ENCODE assay signal across 18 cellular contexts in the genomic region with DNA sequence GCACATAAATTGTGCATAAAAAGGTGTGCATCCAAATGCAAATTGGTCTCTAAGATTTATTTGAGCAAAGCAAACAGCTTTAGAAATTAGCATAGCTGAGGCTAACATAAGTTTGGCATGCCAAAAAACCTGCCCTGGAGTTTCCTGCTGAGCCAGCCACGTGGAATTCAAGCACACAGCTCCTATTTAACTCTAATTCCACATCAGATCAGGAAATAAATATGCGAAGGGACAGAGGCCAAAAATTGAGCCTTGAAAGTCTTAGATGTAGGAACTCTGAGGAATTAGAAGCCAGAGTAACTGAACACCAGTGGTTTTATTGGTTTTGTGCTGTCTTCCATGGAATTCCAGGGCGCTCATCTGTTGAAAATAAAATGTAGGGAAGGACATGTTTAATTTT. TPM values are rescaled to one million over a fixed set of nuclear protein-coding genes. Genes with fewer than 3 reads are reported as not detected.
DNase-seq lines count a peak whose midpoint lies in the region; ATAC-seq and TF ChIP-seq lines count a peak whose summit lies in the region.
"Had no signal": no experiment of that assay in that cellular context is flagged by ENCODE, and none has a peak within 500 bp of the region (broad histone marks: within the 10 kb centered on the region; RNA-seq: fewer than 3 reads in every experiment).

No MANE protein-coding gene starts in this region.

- H3K4me3 Mint-ChIP-seq in Calu3 (ENCODE audit: low read depth, unreplicated experiment) (no peak overlapping the region), nephron (no peak overlapping the region)
- H3K4me3 Mint-ChIP-seq in activated CD4-positive, alpha-beta T cell treated with anti-CD3 and anti-CD28 coated beads for 36 hours = no peak overlapping the region
- H3K4me3 Mint-ChIP-seq: activated T-helper 17 cell treated with anti-CD3 and anti-CD28 coated beads, Interleukin-2, amount 50 U/mL, for 72 hours; neural crest cell had no signal

- no peaks in the 10 kb centered on the region for H3K36me3 ChIP-seq in suprapubic skin
- H3K36me3 ChIP-seq: colonic mucosa had no signal

- H3K9me3 ChIP-seq in suprapubic skin = no peaks in the 10 kb centered on the region
- H3K9me3 ChIP-seq: colonic mucosa, vagina had no signal

- no peaks in the 10 kb centered on the region for H3K4me1 ChIP-seq in suprapubic skin
- H3K4me1 ChIP-seq: colonic mucosa, vagina had no signal

- POLR2A ChIA-PET in activated CD4-positive, alpha-beta T cell treated with anti-CD3 and anti-CD28 coated beads for 36 hours (lab: Charles Lee) = no interaction called here

- no peaks in the 10 kb centered on the region for H3K27me3 ChIP-seq in suprapubic skin
- H3K27me3 ChIP-seq: colonic mucosa, vagina had no signal

- BruUV-seq in Calu3 (replicated peaks; lab: Mats Ljungman, UMichigan) = no TSS peak

- 56% methylated on average over 3 of the region's 3 CpGs for WGBS in suprapubic skin

- no peak overlapping the region for H3K4me3 ChIP-seq in suprapubic skin
- H3K4me3 ChIP-seq: colonic mucosa, vagina had no signal

- no peaks in the 10 kb centered on the region for H3K9me3 Mint-ChIP-seq in Calu3 (ENCODE audit: low read depth, unreplicated experiment)
- H3K9me3 Mint-ChIP-seq in nephron = peaks cover 9% of the 10 kb centered on the region
- H3K9me3 Mint-ChIP-seq in activated CD4-positive, alpha-beta T cell treated with anti-CD3 and anti-CD28 coated beads for 36 hours (ENCODE audit: low read depth) = no peaks in the 10 kb centered on the region
- H3K9me3 Mint-ChIP-seq: activated T-helper 17 cell treated with anti-CD3 and anti-CD28 coated beads, Interleukin-2, amount 50 U/mL, for 72 hours had no signal

- ATAC-seq in activated CD4-positive, alpha-beta T cell treated with anti-CD3 and anti-CD28 coated beads for 36 hours = no peak
- ATAC-seq: activated CD4-positive, CD25-positive, alpha-beta regulatory T cell treated with anti-CD3 and anti-CD28 coated beads, Interleukin-2, amount 50 U/mL, for 24 hours; activated T-helper 17 cell treated with anti-CD3 and anti-CD28 coated beads, Interleukin-2, amount 50 U/mL, for 72 hours; right cardiac atrium had no signal

- H3K36me3 Mint-ChIP-seq in Calu3 (ENCODE audit: insufficient read depth, unreplicated experiment) (no peaks in the 10 kb centered on the region), nephron (ENCODE audit: low read depth) (peaks cover 51% of the 10 kb centered on the region)
- H3K36me3 Mint-ChIP-seq in activated CD4-positive, alpha-beta T cell treated with anti-CD3 and anti-CD28 coated beads for 36 hours (ENCODE audit: low read depth) = no peaks in the 10 kb centered on the region

- no peak for TF ChIP-seq EP300 in suprapubic skin (IDR thresholded peaks at IDR 0.05)

- no peak for TF ChIP-seq POLR2A in suprapubic skin (IDR thresholded peaks at IDR 0.05)

- intact Hi-C loops in Calu3 (cut with micrococcal nuclease; ENCODE audit: unreplicated experiment) = no loop called here
- intact Hi-C loops in activated CD4-positive, alpha-beta T cell treated with anti-CD3 and anti-CD28 coated beads for 36 hours (cut with DNase I, micrococcal nuclease) = no loop called here

- no peaks in the 10 kb centered on the region for H3K27me3 Mint-ChIP-seq in Calu3 (ENCODE audit: unreplicated experiment)
- H3K27me3 Mint-ChIP-seq in nephron (ENCODE audit: low read depth) = no peaks in the 10 kb centered on the region
- peaks cover 3% of the 10 kb centered on the region for H3K27me3 Mint-ChIP-seq in activated CD4-positive, alpha-beta T cell treated with anti-CD3 and anti-CD28 coated beads for 36 hours

- H3K4me1 Mint-ChIP-seq in Calu3 (ENCODE audit: low read depth, unreplicated experiment) (peaks cover 13% of the 10 kb centered on the region), nephron (peaks cover 26% of the 10 kb centered on the region)
- H3K4me1 Mint-ChIP-seq in activated CD4-positive, alpha-beta T cell treated with anti-CD3 and anti-CD28 coated beads for 36 hours = no peaks in the 10 kb centered on the region
- H3K4me1 Mint-ChIP-seq: activated T-helper 17 cell treated with anti-CD3 and anti-CD28 coated beads, Interleukin-2, amount 50 U/mL, for 72 hours had no signal

- CTCF ChIA-PET in Calu3 (lab: Charles Lee) = interaction anchor here (1.3 kb wide), 1 partner anchor 30 kb away, joined by 3 read pairs; no protein-coding TSS in a partner anchor
- CTCF ChIA-PET in activated CD4-positive, alpha-beta T cell treated with anti-CD3 and anti-CD28 coated beads for 36 hours (lab: Charles Lee) = no interaction called here

- H3K27ac ChIP-seq in suprapubic skin = no peak overlapping the region
- H3K27ac ChIP-seq: colonic mucosa, epithelial cell of prostate, vagina had no signal

- TF ChIP-seq CTCF in Calu3 (IDR thresholded peaks at IDR 0.05; ENCODE audit: unreplicated experiment) (no peak), nephron (IDR thresholded peaks at IDR 0.05; ENCODE audit: unreplicated experiment in 3 of 3) (no peak), suprapubic skin (IDR thresholded peaks at IDR 0.05) (no peak)

- peak; percentile 15 for DNase-seq in Calu3
- DNase-seq in NCI-H69 (lab: John Stamatoyannopoulos, UW) = peak; percentile 70
- peak; percentile 7 for DNase-seq in dermis blood vessel endothelial cell
- DNase-seq in stimulated activated CD4-positive, alpha-beta T cell treated with anti-CD3 and anti-CD28 coated beads, Interleukin-2, amount 100 ng/mL, for 24 hours = no peak
- DNase-seq in CD1c-positive myeloid dendritic cell (ENCODE audit: extremely low spot score) = no peak
- no peak for DNase-seq in suprapubic skin (ENCODE audit: low spot score in 2 of 2)
- DNase-seq in activated CD4-positive, alpha-beta T cell treated with anti-CD3 and anti-CD28 coated beads for 36 hours = no peak
- DNase-seq: colonic mucosa, mesenchymal stem cell, NCI-H187, NCI-H446 treated with DMSO at 0.1 percent for 48 hours, right cardiac atrium had no signal

- H3K27ac Mint-ChIP-seq in Calu3 (ENCODE audit: unreplicated experiment) (no peak overlapping the region), nephron (peak overlapping the region; percentile 54 to 85 (median 80))
- no peak overlapping the region for H3K27ac Mint-ChIP-seq in activated CD4-positive, alpha-beta T cell treated with anti-CD3 and anti-CD28 coated beads for 36 hours
- H3K27ac Mint-ChIP-seq: activated T-helper 17 cell treated with anti-CD3 and anti-CD28 coated beads, Interleukin-2, amount 50 U/mL, for 72 hours had no signal

RNA-seq across cellular contexts. Expression of a gene that starts 19.6 kb away (rescaled TPM):
- total RNA-seq in Calu3 (2022) = 1.6 and 1.7 TPM in 2 replicates
- 0.42 and 1.0 TPM in 2 replicates for total RNA-seq in dermis blood vessel endothelial cell
- 1 to 10 TPM in 1 of 4 donors, under 1 TPM in 3; 0.26 to 1.5 (median 0.55) TPM for total RNA-seq in suprapubic skin
- total RNA-seq in activated CD4-positive, alpha-beta T cell treated with anti-CD3 and anti-CD28 coated beads for 36 hours = under 1 TPM; 0.23 to 0.49 TPM

RNA-seq across cellular contexts. Expression of a gene that starts 50.1 kb away (rescaled TPM):
- 14.6 and 14.8 TPM in 2 replicates for total RNA-seq in Calu3 (2022)
- total RNA-seq in dermis blood vessel endothelial cell = 6.6 and 9.1 TPM in 2 replicates
- total RNA-seq in suprapubic skin = 10 to 100 TPM in 3 of 4 donors, 1 to 10 TPM in 1; 4.3 to 14.7 (median 12.1) TPM
- 10 to 100 TPM; 11.4 to 11.7 TPM for total RNA-seq in activated CD4-positive, alpha-beta T cell treated with anti-CD3 and anti-CD28 coated beads for 36 hours

Comparison
In these comparisons a context has a peak if more than half of its experiments do, and no peak if none do; other contexts are left out.
1. DNase-seq: peak in Calu3 (single experiment), NCI-H69 (single experiment) and dermis blood vessel endothelial cell (single experiment); none in stimulated activated CD4-positive, alpha-beta T cell treated with anti-CD3 and anti-CD28 coated beads, Interleukin-2, amount 100 ng/mL, for 24 hours (0 of 2), CD1c-positive myeloid dendritic cell (single experiment), suprapubic skin (0 of 2) and activated CD4-positive, alpha-beta T cell treated with anti-CD3 and anti-CD28 coated beads for 36 hours (single experiment).
2. H3K27ac Mint-ChIP-seq: peak in nephron (3 of 3); none in Calu3 (single experiment) and activated CD4-positive, alpha-beta T cell treated with anti-CD3 and anti-CD28 coated beads for 36 hours (single experiment).